Comparison of ENCODE assay signal across 8 cellular contexts in the genomic region with DNA sequence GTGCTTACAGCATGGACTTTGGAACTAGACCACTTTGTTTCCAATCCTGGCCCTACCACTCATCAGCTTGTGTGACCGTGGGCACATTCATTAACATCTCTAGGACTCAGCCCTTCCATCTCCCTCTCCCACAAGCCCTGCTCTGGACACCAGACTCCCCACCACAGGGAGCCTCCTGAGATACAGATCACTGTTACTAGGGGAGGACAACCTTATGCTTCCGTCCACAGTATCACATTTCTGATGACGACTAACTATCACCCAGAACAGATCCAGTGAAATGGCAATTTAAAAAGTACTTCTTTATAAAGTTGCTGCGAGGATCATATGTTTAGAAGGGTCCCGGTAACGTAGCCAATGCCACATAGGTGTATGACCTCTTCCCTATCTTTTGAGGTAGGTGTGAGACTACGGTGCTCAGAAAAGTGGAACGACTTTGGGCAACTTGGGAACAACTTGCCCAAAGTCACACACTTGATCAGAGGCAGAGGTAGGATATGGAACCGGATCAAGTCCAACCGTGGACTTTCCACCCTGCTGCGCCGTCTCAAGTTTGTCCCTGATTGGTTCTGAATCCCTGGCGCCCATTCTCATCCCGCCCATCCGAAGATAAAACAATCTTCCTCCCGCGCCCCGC.
DNase-seq lines count a peak whose midpoint lies in the region; ATAC-seq and TF ChIP-seq lines count a peak whose summit lies in the region.

No MANE protein-coding gene starts in this region.

- TF ChIP-seq CTCF in PC-3 (conservative IDR thresholded peaks at IDR 0.05; ENCODE audit: low read depth, low read length) = no peak
- TF ChIP-seq CTCF in prostate gland (IDR thresholded peaks at IDR 0.05) = no peak

- H3K9ac ChIP-seq in PC-3 (ENCODE audit: low read length) = peak overlapping the region; percentile 45; the same call in 1 of the 2 replicates

- CTCF ChIA-PET in PC-3 (lab: Charles Lee) = interaction anchor here (0.6 to 0.8 kb wide), 7 partner anchors 11 to 262 kb away, joined by 3 to 4 read pairs (median 4); no protein-coding TSS in a partner anchor

- no peaks in the 10 kb centered on the region for H3K9me3 ChIP-seq in HAP-1
- no peaks in the 10 kb centered on the region for H3K9me3 ChIP-seq in PC-3 (ENCODE audit: low read length)
- H3K9me3 ChIP-seq in prostate gland = no peaks in the 10 kb centered on the region

- TF ChIP-seq POLR2A in prostate gland (IDR thresholded peaks at IDR 0.05) = peak; percentile 3

- DNase-seq in DMS53 treated with DMSO at 0.1 percent for 48 hours (lab: John Stamatoyannopoulos, UW; ENCODE audit: unreplicated experiment) = peak; percentile 38
- DNase-seq in HAP-1 (ENCODE audit: low spot score in 2 of 2) = no peak
- peak; percentile 9 for DNase-seq in PC-3
- peak; percentile 82 for DNase-seq in prostate gland (ENCODE audit: low spot score)
- DNase-seq in posterior vena cava (ENCODE audit: low spot score) = no peak
- no peak for DNase-seq in globus pallidus (ENCODE audit: low spot score)

- peak overlapping the region; percentile 85 for H3K4me2 ChIP-seq in PC-3 (ENCODE audit: low read length)

- no peaks in the 10 kb centered on the region for H3K9me2 ChIP-seq in PC-3 (replicated peaks; ENCODE audit: low read length)

- 3% methylated on average over 18 of the region's 18 CpGs for WGBS in prostate gland

- intact Hi-C loops in PC-3 (cut with micrococcal nuclease) = loop anchor here (1.0 to 2.0 kb wide), 2 partner anchors 126 to 201 kb away; no protein-coding TSS in a partner anchor
- intact Hi-C loops in prostate gland (cut with DNase I) = loop anchor here (5.0 kb wide), 2 partner anchors 133 to 263 kb away; a partner anchor contains a TSS
- intact Hi-C loops in posterior vena cava (cut with DNase I) = no loop called here

- BruUV-seq in PC-3 (replicated peaks; lab: Mats Ljungman, UMichigan) = no TSS peak

- H3F3A ChIP-seq in PC-3 (ENCODE audit: low read length, unreplicated experiment) = no peaks in the 10 kb centered on the region

- H3K4me3 ChIP-seq in HAP-1 = peak overlapping the region; percentile 37
- H3K4me3 ChIP-seq in PC-3 (ENCODE audit: low read length) = peak overlapping the region; percentile 90
- peak overlapping the region; percentile 48 to 62 for H3K4me3 ChIP-seq in prostate gland

- H3K27me3 ChIP-seq in HAP-1 (ENCODE audit: low read depth) (peaks cover 6% of the 10 kb centered on the region; the same call in 1 of the 2 replicates), PC-3 (ENCODE audit: low read length) (peaks cover 8% of the 10 kb centered on the region), prostate gland (replicated peaks; ENCODE audit: insufficient read depth) (no peaks in the 10 kb centered on the region)

- POLR2A ChIA-PET in PC-3 (lab: Charles Lee; ENCODE audit: unreplicated experiment) = no interaction called here

- H3K79me2 ChIP-seq in PC-3 (ENCODE audit: low read length) = no peaks in the 10 kb centered on the region

- ATAC-seq in PC-3 (peak; percentile 8), esophagus mucosa (peak; percentile 13), GM21360 (IDR thresholded peaks at IDR 0.05; ENCODE audit: unreplicated experiment) (no peak)

- H3K27ac ChIP-seq in PC-3 (ENCODE audit: low read length) (no peak overlapping the region), prostate gland (peak overlapping the region; percentile 94)

- in situ Hi-C loops in HAP-1 (cut with MboI; ENCODE audit: low sequenced_read_pairs) = loop anchor here (25.0 kb wide), 1 partner anchor 268 kb away; no protein-coding TSS in a partner anchor

- no peaks in the 10 kb centered on the region for H4K20me1 ChIP-seq in PC-3 (ENCODE audit: low read length)

- H3K4me1 ChIP-seq in HAP-1 (peaks cover 10% of the 10 kb centered on the region), PC-3 (ENCODE audit: insufficient read depth, low read length) (peaks cover 18% of the 10 kb centered on the region), prostate gland (replicated peaks) (peaks cover 6% of the 10 kb centered on the region)

- peak overlapping the region; percentile 100 for H2AFZ ChIP-seq in PC-3 (ENCODE audit: low read length)

- H3K36me3 ChIP-seq in HAP-1 (replicated peaks) = no peaks in the 10 kb centered on the region
- no peaks in the 10 kb centered on the region for H3K36me3 ChIP-seq in PC-3 (ENCODE audit: low read depth, low read length)
- H3K36me3 ChIP-seq in prostate gland = no peaks in the 10 kb centered on the region

Comparison
In these comparisons a context has a peak if more than half of its experiments do, and no peak if none do; other contexts are left out.
1. DNase-seq: peak in DMS53 treated with DMSO at 0.1 percent for 48 hours (single experiment), PC-3 (single experiment) and prostate gland (single experiment); none in HAP-1 (0 of 2), posterior vena cava (single experiment) and globus pallidus (single experiment).
2. H3K4me3 ChIP-seq: peak in every context shown above with its lines; median percentile 90 in PC-3; 55 in prostate gland; 37 in HAP-1.
3. intact Hi-C loops: an anchor here in PC-3 (1.0 to 2.0 kb wide) and prostate gland (5.0 kb wide); none called in posterior vena cava.